11 cellular contexts compared by ENCODE assay signal in genomic region chr1:117686907-117687306, GRCh38.
DNase-seq lines count a peak whose midpoint lies in the region; ATAC-seq and TF ChIP-seq lines count a peak whose summit lies in the region.
"Had no signal": no experiment of that assay in that cellular context is flagged by ENCODE, and none has a peak within 500 bp of the region (broad histone marks: within the 10 kb centered on the region; RNA-seq: fewer than 3 reads in every experiment).

No MANE protein-coding gene starts in this region.

- 0 out of 2 replicates have a peak overlapping the region, but pooled peaks have one; percentile 6 for H3K23ac ChIP-seq in IMR-90 (ENCODE audit: low read depth, low read length)

- peak overlapping the region; percentile 84 for H3K4ac ChIP-seq in IMR-90 (ENCODE audit: low read depth, low read length)

- H3K9me3 Mint-ChIP-seq in activated T-helper 1 cell treated with anti-CD3 and anti-CD28 coated beads, Interleukin-12 subunit alpha, Interleukin-12 subunit beta, Interleukin-2, Interleukin-4 antibody, amounts not matched to agents 30 ng/mL and 10 ng/mL and 1 ng/mL, durations not matched to agents 14 hours and 24 hours and 36 hours = no peaks in the 10 kb centered on the region
- H3K9me3 Mint-ChIP-seq: activated naive CD4-positive, alpha-beta T cell treated with anti-CD3 and anti-CD28 coated beads, Interleukin-2, amount 50 U/mL, for 24 hours had no signal

- H3K27ac ChIP-seq in IMR-90 (ENCODE audit: insufficient read depth, low read length) (no peak overlapping the region), liver (ENCODE audit: low read depth in 1 of 2, low read length in 2 of 2) (no peak overlapping the region)
- H3K27ac ChIP-seq: suprapubic skin had no signal

- CTCF ChIA-PET in IMR-90 (lab: Yijun Ruan, JAX) = interaction anchor here (0.6 to 1.5 kb wide), 4 partner anchors 13 to 74 kb away, joined by 3 read pairs; no protein-coding TSS in a partner anchor

- TF ChIP-seq CTCF in IMR-90 (conservative IDR thresholded peaks at IDR 0.05; ENCODE audit: low read depth, low read length) (no peak), choroid plexus epithelial cell (conservative IDR thresholded peaks at IDR 0.05; ENCODE audit: low read depth, low read length) (no peak), liver (IDR thresholded peaks at IDR 0.05; ENCODE audit: low read depth, low read length, missing input control) (no peak)

- peak overlapping the region; percentile 14 for H3K4me2 ChIP-seq in IMR-90 (ENCODE audit: low read depth, low read length)

- peak overlapping the region; percentile 92; the same call in 2 of the 3 replicates for H2BK15ac ChIP-seq in IMR-90 (ENCODE audit: low read depth, low read length)

- H3K9me3 ChIP-seq in IMR-90 (ENCODE audit: control insufficient read depth, insufficient read depth, low read length) = no peaks in the 10 kb centered on the region
- H3K9me3 ChIP-seq in liver (ENCODE audit: control insufficient read depth in 4 of 4, low read length in 3 of 4) = no peaks in the 10 kb centered on the region
- H3K9me3 ChIP-seq: suprapubic skin had no signal

- no TSS peak for BruUV-seq in IMR-90 (replicated peaks; lab: Mats Ljungman, UMichigan)

- ATAC-seq in IMR-90 (ENCODE audit: low read depth) (peak; percentile 82), HG03196 (IDR thresholded peaks at IDR 0.05; ENCODE audit: unreplicated experiment) (no peak)

- H3K4me3 ChIP-seq in IMR-90 (ENCODE audit: insufficient read depth, low read depth, low read length) (no peak overlapping the region), choroid plexus epithelial cell (ENCODE audit: low read depth, low read length) (no peak overlapping the region), liver (ENCODE audit: low read depth in 1 of 3, low read length in 3 of 3) (no peak overlapping the region)
- H3K4me3 ChIP-seq: suprapubic skin had no signal

- H4K5ac ChIP-seq in IMR-90 (ENCODE audit: low read depth, low read length) = no peak overlapping the region

- H3K14ac ChIP-seq in IMR-90 (replicated peaks; ENCODE audit: low read depth, low read length) = peak overlapping the region; percentile 72

- intact Hi-C loops in IMR-90 (cut with micrococcal nuclease) = loop anchor here (2.0 kb wide), 1 partner anchor 80 kb away; the partner anchor contains the start of gene TENT5C
- intact Hi-C loops in activated T-helper 1 cell treated with anti-CD3 and anti-CD28 coated beads, Interleukin-12 subunit alpha, Interleukin-12 subunit beta, Interleukin-2, Interleukin-4 antibody, amounts not matched to agents 30 ng/mL and 10 ng/mL and 1 ng/mL, durations not matched to agents 14 hours and 24 hours and 36 hours (cut with micrococcal nuclease) = no loop called here

- H3K27me3 ChIP-seq in IMR-90 (ENCODE audit: control insufficient read depth, insufficient read depth, low read length) (no peaks in the 10 kb centered on the region), liver (ENCODE audit: control insufficient read depth in 4 of 4, insufficient read depth in 4 of 4, low read length in 3 of 4) (no peaks in the 10 kb centered on the region)
- H3K27me3 ChIP-seq: suprapubic skin had no signal

- WGBS in IMR-90 (ENCODE audit: extremely low coverage in 2 of 2, insufficient read length in 1 of 2), 2 experiments = no CpG with 5 or more reads among the region's 2 CpGs
- 73% methylated on average over 2 of the region's 2 CpGs for WGBS in liver

- H3K79me1 ChIP-seq in IMR-90 (ENCODE audit: low read depth in 1 of 2, low read length in 2 of 2) = peaks cover 0 to 10% of the 10 kb centered on the region in 2 experiments; a peak in 1 of 4 replicates

- POLR2A ChIA-PET in IMR-90 (lab: Charles Lee; ENCODE audit: unreplicated experiment) = no interaction called here

- no peak overlapping the region; the same call in 1 of the 2 replicates for H3K18ac ChIP-seq in IMR-90 (ENCODE audit: low read depth, low read length)

- H4K8ac ChIP-seq in IMR-90 (ENCODE audit: low read depth in 2 of 2, low read length in 2 of 2) = peak overlapping the region; percentile 9 to 72; a peak in 2 of 4 replicates

- H2BK120ac ChIP-seq in IMR-90 (ENCODE audit: low read depth, low read length) = peak overlapping the region; percentile 93

- peak overlapping the region; percentile 96 for H2AK5ac ChIP-seq in IMR-90 (ENCODE audit: low read depth, low read length)

- H2BK5ac ChIP-seq in IMR-90 (ENCODE audit: low read depth, low read length, poor library complexity, severe bottlenecking) = no peak overlapping the region

- dilution Hi-C loops in IMR-90 (cut with HindIII; ENCODE audit: low sequenced_read_pairs, unreplicated experiment) = no loop called here

- in situ Hi-C loops in IMR-90 (cut with MboI; ENCODE audit: low sequenced_read_pairs) = no loop called here

- H3K9ac ChIP-seq in IMR-90 (ENCODE audit: low read depth, low read length) = no peak overlapping the region
- no peak overlapping the region for H3K9ac ChIP-seq in liver (ENCODE audit: low read depth in 1 of 2, low read length in 2 of 2)

- H3K4me3 Mint-ChIP-seq in activated T-helper 1 cell treated with anti-CD3 and anti-CD28 coated beads, Interleukin-12 subunit alpha, Interleukin-12 subunit beta, Interleukin-2, Interleukin-4 antibody, amounts not matched to agents 30 ng/mL and 10 ng/mL and 1 ng/mL, durations not matched to agents 14 hours and 24 hours and 36 hours = no peak overlapping the region
- H3K4me3 Mint-ChIP-seq: activated naive CD4-positive, alpha-beta T cell treated with anti-CD3 and anti-CD28 coated beads, Interleukin-2, amount 50 U/mL, for 24 hours had no signal

- no peaks in the 10 kb centered on the region for H3K4me1 Mint-ChIP-seq in activated T-helper 1 cell treated with anti-CD3 and anti-CD28 coated beads, Interleukin-12 subunit alpha, Interleukin-12 subunit beta, Interleukin-2, Interleukin-4 antibody, amounts not matched to agents 30 ng/mL and 10 ng/mL and 1 ng/mL, durations not matched to agents 14 hours and 24 hours and 36 hours (ENCODE audit: low read depth)
- H3K4me1 Mint-ChIP-seq: activated naive CD4-positive, alpha-beta T cell treated with anti-CD3 and anti-CD28 coated beads, Interleukin-2, amount 50 U/mL, for 24 hours had no signal

- H3K27me3 Mint-ChIP-seq in activated T-helper 1 cell treated with anti-CD3 and anti-CD28 coated beads, Interleukin-12 subunit alpha, Interleukin-12 subunit beta, Interleukin-2, Interleukin-4 antibody, amounts not matched to agents 30 ng/mL and 10 ng/mL and 1 ng/mL, durations not matched to agents 14 hours and 24 hours and 36 hours (ENCODE audit: insufficient read depth) = peaks cover 21% of the 10 kb centered on the region
- H3K27me3 Mint-ChIP-seq: activated naive CD4-positive, alpha-beta T cell treated with anti-CD3 and anti-CD28 coated beads, Interleukin-2, amount 50 U/mL, for 24 hours had no signal

- DNase-seq in AG08395 (ENCODE audit: low spot score) = peak; percentile 65
- peak; percentile 65 for DNase-seq in IMR-90
- peak; percentile 25 for DNase-seq in choroid plexus epithelial cell (ENCODE audit: low read depth)
- no peak for DNase-seq in activated T-helper 1 cell treated with anti-CD3 and anti-CD28 coated beads, Interleukin-12 subunit alpha, Interleukin-12 subunit beta, Interleukin-2, Interleukin-4 antibody, amounts not matched to agents 30 ng/mL and 10 ng/mL and 1 ng/mL, durations not matched to agents 14 hours and 24 hours and 36 hours (ENCODE audit: low spot score)
- no peak for DNase-seq in T-helper 1 cell
- DNase-seq in activated T-cell treated with anti-CD3 and anti-CD28 coated beads for 4 hours = no peak
- DNase-seq: cerebellar nuclear complex had no signal

- H3K4me1 ChIP-seq in IMR-90 (ENCODE audit: control insufficient read depth, insufficient read depth, low read length) = peaks cover 23% of the 10 kb centered on the region
- no peaks in the 10 kb centered on the region for H3K4me1 ChIP-seq in liver (ENCODE audit: control insufficient read depth in 4 of 4, insufficient read depth in 4 of 4, low read length in 3 of 4)

- peak overlapping the region; percentile 76 for H2BK20ac ChIP-seq in IMR-90 (ENCODE audit: low read depth, low read length)

- TF ChIP-seq RAD21 in IMR-90 (IDR thresholded peaks at IDR 0.05; ENCODE audit: low read length) (no peak), liver (IDR thresholded peaks at IDR 0.05) (peak in 1 of 2 donors; percentile 13)

- peak overlapping the region; percentile 64 for H2AFZ ChIP-seq in IMR-90 (replicated peaks; ENCODE audit: low read length, poor library complexity)

- H4K20me1 ChIP-seq in IMR-90 (ENCODE audit: insufficient read depth, low read length) = no peaks in the 10 kb centered on the region

- no peaks in the 10 kb centered on the region for H3K36me3 Mint-ChIP-seq in activated T-helper 1 cell treated with anti-CD3 and anti-CD28 coated beads, Interleukin-12 subunit alpha, Interleukin-12 subunit beta, Interleukin-2, Interleukin-4 antibody, amounts not matched to agents 30 ng/mL and 10 ng/mL and 1 ng/mL, durations not matched to agents 14 hours and 24 hours and 36 hours (ENCODE audit: low read depth)
- H3K36me3 Mint-ChIP-seq: activated naive CD4-positive, alpha-beta T cell treated with anti-CD3 and anti-CD28 coated beads, Interleukin-2, amount 50 U/mL, for 24 hours had no signal

- H3K56ac ChIP-seq in IMR-90 (ENCODE audit: extremely low read depth, insufficient read depth, low read length) = no peak overlapping the region

- peak overlapping the region; percentile 35 for H2AK9ac ChIP-seq in IMR-90 (replicated peaks; ENCODE audit: low read depth, low read length, poor library complexity)

- no peak for TF ChIP-seq POLR2A in IMR-90 (IDR thresholded peaks at IDR 0.05; ENCODE audit: low read depth, low read length)

- H3K36me3 ChIP-seq in IMR-90 (ENCODE audit: control insufficient read depth, insufficient read depth, low read length) (no peaks in the 10 kb centered on the region), liver (ENCODE audit: control insufficient read depth in 4 of 4, insufficient read depth in 3 of 4, low read depth in 1 of 4, low read length in 3 of 4) (no peaks in the 10 kb centered on the region)
- H3K36me3 ChIP-seq: suprapubic skin had no signal

- peak overlapping the region; percentile 83 for H4K91ac ChIP-seq in IMR-90 (ENCODE audit: insufficient read depth, low read depth, low read length)

- H3K9me1 ChIP-seq in IMR-90 (ENCODE audit: insufficient read depth, low read length) = peaks cover 30% of the 10 kb centered on the region

- no peak overlapping the region for H3K27ac Mint-ChIP-seq in activated T-helper 1 cell treated with anti-CD3 and anti-CD28 coated beads, Interleukin-12 subunit alpha, Interleukin-12 subunit beta, Interleukin-2, Interleukin-4 antibody, amounts not matched to agents 30 ng/mL and 10 ng/mL and 1 ng/mL, durations not matched to agents 14 hours and 24 hours and 36 hours
- H3K27ac Mint-ChIP-seq: activated naive CD4-positive, alpha-beta T cell treated with anti-CD3 and anti-CD28 coated beads, Interleukin-2, amount 50 U/mL, for 24 hours had no signal

TF ChIP-seq in IMR-90, 13 proteins besides CTCF, POLR2A, EP300 and RAD21 (continues in another document):
- TF ChIP-seq FOS (IDR thresholded peaks at IDR 0.05; ENCODE audit: low read depth, low read length) (0 out of 2 replicates have a peak, but pooled peaks have one; percentile 17), RFX5 (IDR thresholded peaks at IDR 0.05; ENCODE audit: low read depth, low read length) (no peak)

TF ChIP-seq in liver, 16 proteins besides CTCF, POLR2A, EP300 and RAD21 (continues in another document):
- TF ChIP-seq RXRA (IDR thresholded peaks at IDR 0.05) = peak; percentile 46 to 75

Comparison
In these comparisons a context has a peak if more than half of its experiments do, and no peak if none do; other contexts are left out.
1. DNase-seq: peak in AG08395 (single experiment), IMR-90 (single experiment) and choroid plexus epithelial cell (single experiment); none in activated T-helper 1 cell treated with anti-CD3 and anti-CD28 coated beads, Interleukin-12 subunit alpha, Interleukin-12 subunit beta, Interleukin-2, Interleukin-4 antibody, amounts not matched to agents 30 ng/mL and 10 ng/mL and 1 ng/mL, durations not matched to agents 14 hours and 24 hours and 36 hours (single experiment), T-helper 1 cell (0 of 5) and activated T-cell treated with anti-CD3 and anti-CD28 coated beads for 4 hours (single experiment).